ENCODE assay signal across 2 cellular contexts in the genomic region with DNA sequence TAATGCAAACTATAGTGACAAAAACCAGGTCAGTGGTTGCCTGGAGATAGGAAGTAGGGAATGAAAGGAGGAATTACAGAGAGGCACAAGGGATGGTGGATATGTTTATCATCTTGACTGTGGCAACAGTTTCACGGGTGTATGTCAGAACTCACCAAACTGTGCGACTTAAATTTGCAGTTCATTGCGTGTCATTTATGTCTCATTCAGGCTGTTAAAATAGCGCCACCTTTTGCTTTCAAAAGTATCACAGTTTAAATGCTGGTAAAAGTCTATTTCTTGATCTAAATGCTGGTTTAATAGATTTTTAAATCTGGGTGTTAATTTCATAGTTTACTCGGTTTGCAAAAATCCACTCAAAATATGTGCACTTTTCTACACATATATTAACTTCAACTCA.
TF ChIP-seq lines count a peak whose summit lies in the region.

No MANE protein-coding gene starts in this region.

TF ChIP-seq in Ishikawa, 13 proteins besides CTCF, POLR2A, EP300 and RAD21:
- TF ChIP-seq CEBPB (IDR thresholded peaks at IDR 0.05) (no peak), CREB1 (IDR thresholded peaks at IDR 0.05; ENCODE audit: low read depth) (no peak), TAF1 (IDR thresholded peaks at IDR 0.05; ENCODE audit: low read depth) (no peak), TEAD4 (IDR thresholded peaks at IDR 0.05) (no peak), TCF12 (IDR thresholded peaks at IDR 0.05; ENCODE audit: low read depth) (no peak), FOXM1 (IDR thresholded peaks at IDR 0.05; ENCODE audit: borderline replicate concordance, low read depth) (no peak), REST (IDR thresholded peaks at IDR 0.05; ENCODE audit: low read depth) (no peak), ZBTB7A (IDR thresholded peaks at IDR 0.05; ENCODE audit: low read depth) (no peak), USF1 (IDR thresholded peaks at IDR 0.05) (no peak), YY1 (IDR thresholded peaks at IDR 0.05; ENCODE audit: low read depth) (no peak), EGR1 (IDR thresholded peaks at IDR 0.05) (no peak), NFIC (IDR thresholded peaks at IDR 0.05) (no peak), MAX (IDR thresholded peaks at IDR 0.05) (no peak)

TF ChIP-seq in K562, 482 proteins besides CTCF, POLR2A, EP300 and RAD21:
- TF ChIP-seq ELF1 (tag; IDR thresholded peaks at IDR 0.05) (no peak), FOSL1 (tag; conservative IDR thresholded peaks at IDR 0.05) (no peak)
